In the genomic region with DNA sequence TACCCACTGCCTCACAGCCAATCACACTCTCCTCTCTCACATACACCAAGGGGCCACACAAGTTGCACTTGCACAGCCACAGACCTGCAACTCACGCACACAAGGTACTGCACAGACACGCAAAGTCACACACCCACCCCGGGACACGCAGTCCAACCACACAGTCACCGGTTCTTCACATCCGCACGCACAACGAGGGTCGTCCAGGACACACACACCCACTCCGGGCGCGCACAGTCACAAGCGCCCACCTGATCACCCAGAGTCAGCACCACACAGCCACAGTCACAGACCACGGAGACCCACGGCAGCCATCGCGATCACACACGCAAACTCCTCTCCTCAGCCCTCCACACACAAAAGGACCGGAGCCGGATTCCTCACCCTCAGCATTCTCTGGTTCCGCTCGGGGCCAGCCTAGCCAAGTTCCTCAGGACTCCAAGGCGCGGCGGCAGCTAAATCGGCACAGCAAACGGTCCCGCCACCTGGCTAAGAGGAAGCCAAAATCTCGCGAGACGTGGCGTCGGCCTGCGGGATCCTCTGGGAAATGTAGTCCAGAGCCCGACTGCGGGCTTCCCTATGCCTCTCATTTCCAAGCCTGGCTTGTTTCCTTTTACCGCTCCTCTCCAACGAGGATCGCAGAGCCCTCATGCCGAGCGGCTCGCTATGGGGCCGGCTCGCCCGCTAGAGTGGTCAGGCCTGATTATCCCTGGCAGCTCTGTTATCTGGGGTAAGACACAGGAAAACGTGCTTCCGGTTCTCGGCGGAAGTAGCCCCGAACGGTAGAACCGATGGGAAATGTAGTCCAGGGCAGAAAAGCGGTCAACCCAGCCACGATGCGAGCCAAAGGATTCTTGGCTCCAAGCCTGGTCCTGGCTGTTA, we compare ENCODE assay signal across 1 cellular context.
A peak's percentile ranks its signal among the peaks of the same experiment; 100 is the strongest.
TF ChIP-seq lines count a peak whose summit lies in the region.

ZNF850 (minus strand) TSS at position 467 of the 882 bp plus-strand sequence. CDS start 10,201 bp downstream, outside the sequence.

TF ChIP-seq in HEK293, 187 proteins besides CTCF, POLR2A, EP300 and RAD21 (continued from another document and continues in another):
- TF ChIP-seq, protein P1, sequence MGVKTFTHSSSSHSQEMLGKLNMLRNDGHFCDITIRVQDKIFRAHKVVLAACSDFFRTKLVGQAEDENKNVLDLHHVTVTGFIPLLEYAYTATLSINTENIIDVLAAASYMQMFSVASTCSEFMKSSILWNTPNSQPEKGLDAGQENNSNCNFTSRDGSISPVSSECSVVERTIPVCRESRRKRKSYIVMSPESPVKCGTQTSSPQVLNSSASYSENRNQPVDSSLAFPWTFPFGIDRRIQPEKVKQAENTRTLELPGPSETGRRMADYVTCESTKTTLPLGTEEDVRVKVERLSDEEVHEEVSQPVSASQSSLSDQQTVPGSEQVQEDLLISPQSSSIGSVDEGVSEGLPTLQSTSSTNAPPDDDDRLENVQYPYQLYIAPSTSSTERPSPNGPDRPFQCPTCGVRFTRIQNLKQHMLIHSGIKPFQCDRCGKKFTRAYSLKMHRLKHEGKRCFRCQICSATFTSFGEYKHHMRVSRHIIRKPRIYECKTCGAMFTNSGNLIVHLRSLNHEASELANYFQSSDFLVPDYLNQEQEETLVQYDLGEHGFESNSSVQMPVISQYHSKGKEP (tag by site-specific recombination; IDR thresholded peaks at IDR 0.05), result no peak
- TF ChIP-seq, protein P2, sequence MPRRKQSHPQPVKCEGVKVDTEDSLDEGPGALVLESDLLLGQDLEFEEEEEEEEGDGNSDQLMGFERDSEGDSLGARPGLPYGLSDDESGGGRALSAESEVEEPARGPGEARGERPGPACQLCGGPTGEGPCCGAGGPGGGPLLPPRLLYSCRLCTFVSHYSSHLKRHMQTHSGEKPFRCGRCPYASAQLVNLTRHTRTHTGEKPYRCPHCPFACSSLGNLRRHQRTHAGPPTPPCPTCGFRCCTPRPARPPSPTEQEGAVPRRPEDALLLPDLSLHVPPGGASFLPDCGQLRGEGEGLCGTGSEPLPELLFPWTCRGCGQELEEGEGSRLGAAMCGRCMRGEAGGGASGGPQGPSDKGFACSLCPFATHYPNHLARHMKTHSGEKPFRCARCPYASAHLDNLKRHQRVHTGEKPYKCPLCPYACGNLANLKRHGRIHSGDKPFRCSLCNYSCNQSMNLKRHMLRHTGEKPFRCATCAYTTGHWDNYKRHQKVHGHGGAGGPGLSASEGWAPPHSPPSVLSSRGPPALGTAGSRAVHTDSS (tag by site-specific recombination; IDR thresholded peaks at IDR 0.05), result no peak
- TF ChIP-seq HOXA7 (CRISPR knock-in tag; IDR thresholded peaks at IDR 0.05; ENCODE audit: borderline replicate concordance) (no peak), ZNF274 (IDR thresholded peaks at IDR 0.05; ENCODE audit: low read length) (no peak), ZNF274 (tag by site-specific recombination; IDR thresholded peaks at IDR 0.05; ENCODE audit: borderline replicate concordance) (no peak), ZNF843 (tag by site-specific recombination; IDR thresholded peaks at IDR 0.05) (peak; percentile 71), ZNF501 (tag by site-specific recombination; IDR thresholded peaks at IDR 0.05) (peak; percentile 99), ZNF777 (tag by site-specific recombination; IDR thresholded peaks at IDR 0.05; ENCODE audit: borderline replicate concordance) (peak; percentile 74), ZNF610 (tag by site-specific recombination; IDR thresholded peaks at IDR 0.05; ENCODE audit: borderline replicate concordance) (peak; percentile 52), ZNF449 (tag by site-specific recombination; IDR thresholded peaks at IDR 0.05) (no peak), ZNF791 (tag by site-specific recombination; IDR thresholded peaks at IDR 0.05) (0 out of 2 replicates have a peak, but pooled peaks have one; percentile 42), ZNF175 (tag by site-specific recombination; IDR thresholded peaks at IDR 0.05) (no peak), ZNF26 (tag by site-specific recombination; IDR thresholded peaks at IDR 0.05) (no peak), KLF7 (tag by site-specific recombination; IDR thresholded peaks at IDR 0.05; ENCODE audit: borderline replicate concordance) (peak; percentile 59; the same call in 1 of the 2 replicates), HIC1 (tag by site-specific recombination; IDR thresholded peaks at IDR 0.05) (no peak), MZF1 (tag by site-specific recombination; IDR thresholded peaks at IDR 0.05; ENCODE audit: borderline replicate concordance) (no peak), ZBTB20 (tag by site-specific recombination; IDR thresholded peaks at IDR 0.05) (peak; percentile 82), ZNF416 (tag by site-specific recombination; IDR thresholded peaks at IDR 0.05) (peak; percentile 71; the same call in 1 of the 2 replicates), ZNF560 (tag by site-specific recombination; IDR thresholded peaks at IDR 0.05; ENCODE audit: borderline replicate concordance) (peak; percentile 51; the same call in 1 of the 2 replicates), ZNF830 (tag by site-specific recombination; IDR thresholded peaks at IDR 0.05; ENCODE audit: low read depth) (no peak), ZNF37A (tag by site-specific recombination; IDR thresholded peaks at IDR 0.05) (no peak), ZNF23 (tag by site-specific recombination; IDR thresholded peaks at IDR 0.05; ENCODE audit: borderline replicate concordance) (no peak), ZNF155 (tag by site-specific recombination; IDR thresholded peaks at IDR 0.05) (no peak; the same call in 1 of the 2 replicates), ZNF350 (tag by site-specific recombination; IDR thresholded peaks at IDR 0.05) (no peak), ZNF571 (tag by site-specific recombination; IDR thresholded peaks at IDR 0.05) (no peak), GLI2 (tag by site-specific recombination; IDR thresholded peaks at IDR 0.05; ENCODE audit: borderline replicate concordance, low read depth) (no peak), SP2 (tag by site-specific recombination; IDR thresholded peaks at IDR 0.05) (peak; percentile 77), ZNF473 (tag by site-specific recombination; IDR thresholded peaks at IDR 0.05) (0 out of 2 replicates have a peak, but pooled peaks have one; percentile 22), ZNF768 (tag by site-specific recombination; IDR thresholded peaks at IDR 0.05) (no peak; the same call in 1 of the 2 replicates), ZNF221 (tag by site-specific recombination; IDR thresholded peaks at IDR 0.05; ENCODE audit: borderline replicate concordance) (no peak), OSR2 (tag by site-specific recombination; IDR thresholded peaks at IDR 0.05) (no peak), OVOL3 (tag by site-specific recombination; IDR thresholded peaks at IDR 0.05) (no peak), ZNF76 (tag by site-specific recombination; IDR thresholded peaks at IDR 0.05; ENCODE audit: borderline replicate concordance, low read depth) (peak; percentile 98)
- TF ChIP-seq, protein P3, sequence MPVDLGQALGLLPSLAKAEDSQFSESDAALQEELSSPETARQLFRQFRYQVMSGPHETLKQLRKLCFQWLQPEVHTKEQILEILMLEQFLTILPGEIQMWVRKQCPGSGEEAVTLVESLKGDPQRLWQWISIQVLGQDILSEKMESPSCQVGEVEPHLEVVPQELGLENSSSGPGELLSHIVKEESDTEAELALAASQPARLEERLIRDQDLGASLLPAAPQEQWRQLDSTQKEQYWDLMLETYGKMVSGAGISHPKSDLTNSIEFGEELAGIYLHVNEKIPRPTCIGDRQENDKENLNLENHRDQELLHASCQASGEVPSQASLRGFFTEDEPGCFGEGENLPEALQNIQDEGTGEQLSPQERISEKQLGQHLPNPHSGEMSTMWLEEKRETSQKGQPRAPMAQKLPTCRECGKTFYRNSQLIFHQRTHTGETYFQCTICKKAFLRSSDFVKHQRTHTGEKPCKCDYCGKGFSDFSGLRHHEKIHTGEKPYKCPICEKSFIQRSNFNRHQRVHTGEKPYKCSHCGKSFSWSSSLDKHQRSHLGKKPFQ (tag by site-specific recombination; IDR thresholded peaks at IDR 0.05), result peak; percentile 78
- TF ChIP-seq, protein P4, sequence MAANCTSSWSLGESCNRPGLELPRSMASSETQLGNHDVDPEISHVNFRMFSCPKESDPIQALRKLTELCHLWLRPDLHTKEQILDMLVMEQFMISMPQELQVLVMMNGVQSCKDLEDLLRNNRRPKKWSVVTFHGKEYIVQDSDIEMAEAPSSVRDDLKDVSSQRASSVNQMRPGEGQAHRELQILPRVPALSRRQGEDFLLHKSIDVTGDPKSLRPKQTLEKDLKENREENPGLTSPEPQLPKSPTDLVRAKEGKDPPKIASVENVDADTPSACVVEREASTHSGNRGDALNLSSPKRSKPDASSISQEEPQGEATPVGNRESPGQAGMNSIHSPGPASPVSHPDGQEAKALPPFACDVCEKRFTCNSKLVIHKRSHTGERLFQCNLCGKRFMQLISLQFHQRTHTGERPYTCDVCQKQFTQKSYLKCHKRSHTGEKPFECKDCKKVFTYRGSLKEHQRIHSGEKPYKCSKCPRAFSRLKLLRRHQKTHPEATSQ (tag by site-specific recombination; IDR thresholded peaks at IDR 0.05), result peak; percentile 98
- TF ChIP-seq, protein P5, sequence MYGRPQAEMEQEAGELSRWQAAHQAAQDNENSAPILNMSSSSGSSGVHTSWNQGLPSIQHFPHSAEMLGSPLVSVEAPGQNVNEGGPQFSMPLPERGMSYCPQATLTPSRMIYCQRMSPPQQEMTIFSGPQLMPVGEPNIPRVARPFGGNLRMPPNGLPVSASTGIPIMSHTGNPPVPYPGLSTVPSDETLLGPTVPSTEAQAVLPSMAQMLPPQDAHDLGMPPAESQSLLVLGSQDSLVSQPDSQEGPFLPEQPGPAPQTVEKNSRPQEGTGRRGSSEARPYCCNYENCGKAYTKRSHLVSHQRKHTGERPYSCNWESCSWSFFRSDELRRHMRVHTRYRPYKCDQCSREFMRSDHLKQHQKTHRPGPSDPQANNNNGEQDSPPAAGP (tag by site-specific recombination; IDR thresholded peaks at IDR 0.05), result peak; percentile 80; the same call in 1 of the 2 replicates
- TF ChIP-seq, protein P6, sequence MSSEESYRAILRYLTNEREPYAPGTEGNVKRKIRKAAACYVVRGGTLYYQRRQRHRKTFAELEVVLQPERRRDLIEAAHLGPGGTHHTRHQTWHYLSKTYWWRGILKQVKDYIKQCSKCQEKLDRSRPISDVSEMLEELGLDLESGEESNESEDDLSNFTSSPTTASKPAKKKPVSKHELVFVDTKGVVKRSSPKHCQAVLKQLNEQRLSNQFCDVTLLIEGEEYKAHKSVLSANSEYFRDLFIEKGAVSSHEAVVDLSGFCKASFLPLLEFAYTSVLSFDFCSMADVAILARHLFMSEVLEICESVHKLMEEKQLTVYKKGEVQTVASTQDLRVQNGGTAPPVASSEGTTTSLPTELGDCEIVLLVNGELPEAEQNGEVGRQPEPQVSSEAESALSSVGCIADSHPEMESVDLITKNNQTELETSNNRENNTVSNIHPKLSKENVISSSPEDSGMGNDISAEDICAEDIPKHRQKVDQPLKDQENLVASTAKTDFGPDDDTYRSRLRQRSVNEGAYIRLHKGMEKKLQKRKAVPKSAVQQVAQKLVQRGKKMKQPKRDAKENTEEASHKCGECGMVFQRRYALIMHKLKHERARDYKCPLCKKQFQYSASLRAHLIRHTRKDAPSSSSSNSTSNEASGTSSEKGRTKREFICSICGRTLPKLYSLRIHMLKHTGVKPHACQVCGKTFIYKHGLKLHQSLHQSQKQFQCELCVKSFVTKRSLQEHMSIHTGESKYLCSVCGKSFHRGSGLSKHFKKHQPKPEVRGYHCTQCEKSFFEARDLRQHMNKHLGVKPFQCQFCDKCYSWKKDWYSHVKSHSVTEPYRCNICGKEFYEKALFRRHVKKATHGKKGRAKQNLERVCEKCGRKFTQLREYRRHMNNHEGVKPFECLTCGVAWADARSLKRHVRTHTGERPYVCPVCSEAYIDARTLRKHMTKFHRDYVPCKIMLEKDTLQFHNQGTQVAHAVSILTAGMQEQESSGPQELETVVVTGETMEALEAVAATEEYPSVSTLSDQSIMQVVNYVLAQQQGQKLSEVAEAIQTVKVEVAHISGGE (tag by site-specific recombination; conservative IDR thresholded peaks at IDR 0.05; ENCODE audit: low read depth), result peak; percentile 98
- TF ChIP-seq, protein P7, sequence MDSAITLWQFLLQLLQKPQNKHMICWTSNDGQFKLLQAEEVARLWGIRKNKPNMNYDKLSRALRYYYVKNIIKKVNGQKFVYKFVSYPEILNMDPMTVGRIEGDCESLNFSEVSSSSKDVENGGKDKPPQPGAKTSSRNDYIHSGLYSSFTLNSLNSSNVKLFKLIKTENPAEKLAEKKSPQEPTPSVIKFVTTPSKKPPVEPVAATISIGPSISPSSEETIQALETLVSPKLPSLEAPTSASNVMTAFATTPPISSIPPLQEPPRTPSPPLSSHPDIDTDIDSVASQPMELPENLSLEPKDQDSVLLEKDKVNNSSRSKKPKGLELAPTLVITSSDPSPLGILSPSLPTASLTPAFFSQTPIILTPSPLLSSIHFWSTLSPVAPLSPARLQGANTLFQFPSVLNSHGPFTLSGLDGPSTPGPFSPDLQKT (IDR thresholded peaks at IDR 0.05; ENCODE audit: borderline replicate concordance, low read depth, low read length), result no peak
